1 cellular context compared by ENCODE assay signal in the genomic region with DNA sequence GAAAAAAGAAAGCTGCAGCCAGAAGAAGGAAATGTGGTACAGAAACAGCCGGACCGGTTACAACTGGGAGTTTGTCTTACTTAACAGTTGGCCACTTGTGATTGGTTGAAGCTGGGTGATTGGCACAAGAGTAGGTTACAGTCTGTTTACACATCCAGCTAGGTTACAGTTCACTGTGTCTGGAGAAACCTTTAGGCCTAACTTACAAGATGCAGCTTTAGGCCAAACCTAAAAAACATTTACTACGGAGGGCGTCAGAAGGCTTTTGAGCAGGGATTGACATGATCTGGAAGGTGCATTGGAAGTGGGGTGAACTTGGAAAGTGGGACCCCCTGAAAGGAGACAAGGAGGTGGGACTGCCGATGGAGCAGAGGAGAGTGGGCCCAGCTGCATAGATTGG.
TF ChIP-seq lines count a peak whose summit lies in the region.

No MANE protein-coding gene starts in this region.

TF ChIP-seq in liver, 16 proteins besides CTCF, POLR2A, EP300 and RAD21 (continued from another document):
- TF ChIP-seq GABPA (IDR thresholded peaks at IDR 0.05 in 1 of 2, conservative IDR thresholded peaks at IDR 0.05 in 1 of 2): no peak
- TF ChIP-seq, protein P1, sequence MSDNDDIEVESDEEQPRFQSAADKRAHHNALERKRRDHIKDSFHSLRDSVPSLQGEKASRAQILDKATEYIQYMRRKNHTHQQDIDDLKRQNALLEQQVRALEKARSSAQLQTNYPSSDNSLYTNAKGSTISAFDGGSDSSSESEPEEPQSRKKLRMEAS (IDR thresholded peaks at IDR 0.05): no peak
TF ChIP-seq in liver: peak in this region for 5.
